Comparison of ENCODE assay signal across 3 cellular contexts in the genomic region with DNA sequence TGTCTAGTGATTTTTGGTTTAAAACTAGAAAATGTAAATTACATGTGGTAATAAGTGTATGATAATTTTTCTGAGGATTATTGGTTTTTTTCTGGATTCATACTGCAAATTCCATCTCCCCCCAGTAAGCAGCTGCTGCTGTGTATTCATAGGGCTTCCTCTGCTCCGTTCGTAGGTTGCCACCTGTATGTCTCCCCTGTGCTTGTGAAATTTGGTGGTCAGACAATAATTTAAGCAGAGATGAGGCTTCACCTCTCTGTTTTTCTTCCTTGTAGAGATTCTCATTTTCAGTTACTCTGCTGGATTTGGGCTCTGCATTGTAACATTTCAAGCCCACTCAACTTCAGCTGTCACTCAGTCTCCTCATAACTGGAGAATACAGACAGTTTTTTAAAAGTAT.
"Had no signal": no experiment of that assay in that cellular context is flagged by ENCODE, and none has a peak within 500 bp of the region (broad histone marks: within the 10 kb centered on the region; RNA-seq: fewer than 3 reads in every experiment).

No MANE protein-coding gene starts in this region.

- H3K4me3 ChIP-seq: GM12878 had no signal

- DNase-seq: GDM1, GF-D8 had no signal

- ATAC-seq: GM12878 had no signal
